ENCODE assay signal across 31 cellular contexts in genomic region chr17:4722678-4723240, GRCh38. TPM values are rescaled to one million over a fixed set of nuclear protein-coding genes. Genes with fewer than 3 reads are reported as not detected.
DNase-seq lines count a peak whose midpoint lies in the region; ATAC-seq, FAIRE-seq and TF ChIP-seq lines count a peak whose summit lies in the region.
"Had no signal": no experiment of that assay in that cellular context is flagged by ENCODE, and none has a peak within 500 bp of the region (broad histone marks: within the 10 kb centered on the region; RNA-seq: fewer than 3 reads in every experiment).

No MANE protein-coding gene starts in this region.

- H3K9me3 ChIP-seq in A549 (no peaks in the 10 kb centered on the region), OCI-LY1 (ENCODE audit: low read length) (no peaks in the 10 kb centered on the region), lower lobe of right lung (no peaks in the 10 kb centered on the region)
- H3K9me3 ChIP-seq: ovary, spleen, testis had no signal

- H3K27ac Mint-ChIP-seq in activated CD4-positive, alpha-beta memory T cell treated with anti-CD3 and anti-CD28 coated beads for 36 hours: no peak overlapping the region
- H3K27ac Mint-ChIP-seq: activated naive CD4-positive, alpha-beta T cell treated with anti-CD3 and anti-CD28 coated beads for 36 hours had no signal

- no peaks in the 10 kb centered on the region for H3K9me2 ChIP-seq in OCI-LY1 (ENCODE audit: low read depth, low read length)

- no peaks in the 10 kb centered on the region for H3K79me2 ChIP-seq in OCI-LY1 (ENCODE audit: insufficient read depth, low read length)

- H3K4me1 Mint-ChIP-seq in activated CD4-positive, alpha-beta memory T cell treated with anti-CD3 and anti-CD28 coated beads for 36 hours (ENCODE audit: low read depth): peaks cover 9% of the 10 kb centered on the region

- H3K36me3 ChIP-seq in OCI-LY1 (ENCODE audit: insufficient read depth, low read length): peaks cover 22% of the 10 kb centered on the region
- peaks cover 30% of the 10 kb centered on the region for H3K36me3 ChIP-seq in lower lobe of right lung
- H3K36me3 ChIP-seq: ovary had no signal

- POLR2A ChIA-PET in A549 (lab: Yijun Ruan, JAX): interaction anchor here (2.6 to 3.6 kb wide), 2 partner anchors 8 to 67 kb away, joined by 17 to 25 read pairs; partner anchors contain the start of gene MED11
- POLR2A ChIA-PET in activated CD4-positive, alpha-beta memory T cell treated with anti-CD3 and anti-CD28 coated beads for 36 hours (lab: Charles Lee): no interaction called here

- H3K9me3 Mint-ChIP-seq in activated CD4-positive, alpha-beta memory T cell treated with anti-CD3 and anti-CD28 coated beads for 36 hours: no peaks in the 10 kb centered on the region
- H3K9me3 Mint-ChIP-seq: activated naive CD4-positive, alpha-beta T cell treated with anti-CD3 and anti-CD28 coated beads for 36 hours; activated T-cell treated with anti-CD3 and anti-CD28 coated beads, Interleukin-2, amount 50 U/mL, for 72 hours; CD8-positive, alpha-beta memory T cell; naive thymus-derived CD8-positive, alpha-beta T cell had no signal

- intact Hi-C loops in lower lobe of right lung (cut with DNase I): no loop called here
- intact Hi-C loops in activated CD4-positive, alpha-beta memory T cell treated with anti-CD3 and anti-CD28 coated beads for 36 hours (cut with micrococcal nuclease): no loop called here

- no peak for ATAC-seq in A549
- no peak for ATAC-seq in lower lobe of right lung
- ATAC-seq: activated T-cell treated with anti-CD3 and anti-CD28 coated beads, Interleukin-2, amount 50 U/mL, for 72 hours; left ventricle myocardium superior; naive thymus-derived CD8-positive, alpha-beta T cell; T-helper 17 cell had no signal

- no peak for DNase-seq in A549 (ENCODE audit: low read depth in 1 of 2, low spot score in 1 of 2)
- DNase-seq in lower lobe of right lung: peak; percentile 17
- DNase-seq in GM12892 (ENCODE audit: insufficient read length): no peak
- DNase-seq in DMS53 (lab: John Stamatoyannopoulos, UW): no peak
- DNase-seq in activated CD4-positive, alpha-beta memory T cell treated with anti-CD3 and anti-CD28 coated beads for 36 hours: no peak
- DNase-seq: activated CD4-positive, alpha-beta T cell treated with anti-CD3 and anti-CD28 coated beads, Interleukin-2, amount 50 U/mL, for 1 hour; activated naive CD4-positive, alpha-beta T cell treated with anti-CD3 and anti-CD28 coated beads for 36 hours; activated T-cell treated with anti-CD3 and anti-CD28 coated beads, Interleukin-2, amount 50 U/mL, for 72 hours; amniotic stem cell; CD8-positive, alpha-beta memory T cell; effector memory CD4-positive, alpha-beta T cell; IMR-90; islet precursor cell; left ventricle myocardium superior; naive thymus-derived CD8-positive, alpha-beta T cell; NCI-H1417; NCI-H2029 treated with DMSO at 0.1 percent for 48 hours; NCI-H226; ovary; stimulated activated CD4-positive, alpha-beta T cell treated with anti-CD3 and anti-CD28 coated beads, Interleukin-2, amount 100 ng/mL, for 48 hours; T-helper 17 cell; testis had no signal

- H4K20me1 ChIP-seq in OCI-LY1 (ENCODE audit: insufficient read depth, low read length): no peaks in the 10 kb centered on the region

- 88% methylated on average over 16 of the region's 16 CpGs for WGBS in A549 (ENCODE audit: missing lambda C conversion rate)

- H3K27ac ChIP-seq in 22Rv1 (peak overlapping the region; percentile 84), A549 (peak overlapping the region; percentile 85 to 90), OCI-LY1 (ENCODE audit: low read depth, low read length, poor library complexity, severe bottlenecking) (peak overlapping the region; percentile 7), lower lobe of right lung (no peak overlapping the region)
- H3K27ac ChIP-seq: SK-N-MC, testis had no signal

- no peak for TF ChIP-seq RAD21 in A549 (conservative IDR thresholded peaks at IDR 0.05 in 1 of 2, IDR thresholded peaks at IDR 0.05 in 1 of 2)

- no peaks in the 10 kb centered on the region for H3K27me3 Mint-ChIP-seq in activated CD4-positive, alpha-beta memory T cell treated with anti-CD3 and anti-CD28 coated beads for 36 hours
- H3K27me3 Mint-ChIP-seq: naive thymus-derived CD8-positive, alpha-beta T cell; T-helper 17 cell had no signal

- H3F3A ChIP-seq in OCI-LY1 (ENCODE audit: insufficient read depth, low read length): no peaks in the 10 kb centered on the region

- H3K4me3 ChIP-seq in A549: no peak overlapping the region
- no peak overlapping the region for H3K4me3 ChIP-seq in OCI-LY1 (ENCODE audit: low read depth, low read length, poor library complexity, severe bottlenecking)
- no peak overlapping the region for H3K4me3 ChIP-seq in lower lobe of right lung
- H3K4me3 ChIP-seq: ovary, SK-N-MC, spleen, testis had no signal

- no peak overlapping the region for H3K9ac ChIP-seq in OCI-LY1 (ENCODE audit: low read length)

- peak; percentile 77 for FAIRE-seq in A549 (lab: Jason Lieb, UNC)
- FAIRE-seq in GM12892 (lab: Jason Lieb, UNC): no peak
- FAIRE-seq: bronchial epithelial cell, colon, GM19239 had no signal

- peaks cover 19% of the 10 kb centered on the region for H3K36me3 Mint-ChIP-seq in activated CD4-positive, alpha-beta memory T cell treated with anti-CD3 and anti-CD28 coated beads for 36 hours

- H3K4me1 ChIP-seq in A549 (peaks cover 57% of the 10 kb centered on the region), OCI-LY1 (ENCODE audit: insufficient read depth, low read length, severe bottlenecking) (peaks cover 38% of the 10 kb centered on the region), lower lobe of right lung (peaks cover 19% of the 10 kb centered on the region)
- H3K4me1 ChIP-seq: testis had no signal

- no peak for TF ChIP-seq EP300 in A549 (IDR thresholded peaks at IDR 0.05)

- no peak overlapping the region for H3K4me3 Mint-ChIP-seq in activated CD4-positive, alpha-beta memory T cell treated with anti-CD3 and anti-CD28 coated beads for 36 hours
- H3K4me3 Mint-ChIP-seq: activated naive CD4-positive, alpha-beta T cell treated with anti-CD3 and anti-CD28 coated beads for 36 hours; activated T-cell treated with anti-CD3 and anti-CD28 coated beads, Interleukin-2, amount 50 U/mL, for 72 hours; T-helper 17 cell had no signal

- TF ChIP-seq CTCF in 22Rv1 (IDR thresholded peaks at IDR 0.05) (no peak), A549 (IDR thresholded peaks at IDR 0.05) (no peak), OCI-LY1 (IDR thresholded peaks at IDR 0.05; ENCODE audit: low read length) (no peak), lower lobe of right lung (IDR thresholded peaks at IDR 0.05) (no peak)

- no peak overlapping the region for H2AFZ ChIP-seq in OCI-LY1 (ENCODE audit: low read length)

- TF ChIP-seq POLR2A in A549 (IDR thresholded peaks at IDR 0.05; ENCODE audit: low read length): no peak
- TF ChIP-seq POLR2A in GM12892 (IDR thresholded peaks at IDR 0.05; ENCODE audit: low read depth, low read length): no peak

- CTCF ChIA-PET in A549 (lab: Yijun Ruan, JAX): interaction anchor here (1.0 to 8.9 kb wide), 5 partner anchors 8 to 96 kb away, joined by 3 to 57 read pairs (median 33); partner anchors contain the start of genes ARRB2, GLTPD2, MED11 and PELP1
- CTCF ChIA-PET in activated CD4-positive, alpha-beta memory T cell treated with anti-CD3 and anti-CD28 coated beads for 36 hours (lab: Charles Lee): no interaction called here

- peak overlapping the region; percentile 87; the same call in 2 of the 3 replicates for H3K4me2 ChIP-seq in A549
- H3K4me2 ChIP-seq in OCI-LY1 (ENCODE audit: low read length): no peak overlapping the region

- H3K27me3 ChIP-seq in OCI-LY1 (ENCODE audit: insufficient read depth, low read length) (no peaks in the 10 kb centered on the region), lower lobe of right lung (ENCODE audit: low read depth) (no peaks in the 10 kb centered on the region)
- H3K27me3 ChIP-seq: ovary, spleen, testis had no signal

RNA-seq across cellular contexts. Expression of gene MED11, which starts 8.5 kb away (rescaled TPM):
- polyA plus RNA-seq in A549 (2011; rRNA removed) (57.2 and 74.0 TPM in 2 replicates), A549 (2017; fragmentation: RNase III; extraction: RNeasy Plus Mini Kit Qiagen cat#74134 plus additional on column Dnase treatment) (52.6 to 62.5 TPM (median 58.1 TPM) in 3 replicates)
- 82.5 and 94.8 TPM in 2 replicates for polyA plus RNA-seq in A549 (2012; cell fraction: cytosol; rRNA removed)
- polyA plus RNA-seq in A549 (2012; cell fraction: nucleus; rRNA removed): 50.0 and 54.4 TPM in 2 replicates
- 32.2 and 41.0 TPM in 2 replicates for polyA minus RNA-seq in A549 (2011; rRNA and poly(A)+ RNA removed)
- 22.9 TPM for total RNA-seq in lower lobe of right lung
- polyA plus RNA-seq in GM12892 (2012; ENCODE audit: missing spikeins): 27.9 TPM
- total RNA-seq in activated CD4-positive, alpha-beta memory T cell treated with anti-CD3 and anti-CD28 coated beads for 36 hours: 10 to 100 TPM; 20.4 to 21.8 TPM

RNA-seq across cellular contexts. Expression of gene ARRB2, which starts 12.3 kb away (rescaled TPM):
- polyA plus RNA-seq in A549 (2011; rRNA removed) (73.1 and 74.9 TPM in 2 replicates), A549 (2017; fragmentation: RNase III; extraction: RNeasy Plus Mini Kit Qiagen cat#74134 plus additional on column Dnase treatment) (61.0 to 68.2 TPM (median 67.8 TPM) in 3 replicates)
- polyA plus RNA-seq in A549 (2012; cell fraction: cytosol; rRNA removed): 90.8 and 96.8 TPM in 2 replicates
- 107 and 116 TPM in 2 replicates for polyA plus RNA-seq in A549 (2012; cell fraction: nucleus; rRNA removed)
- 66.9 and 67.5 TPM in 2 replicates for polyA minus RNA-seq in A549 (2011; rRNA and poly(A)+ RNA removed)
- 201 TPM for total RNA-seq in lower lobe of right lung
- polyA plus RNA-seq in GM12892 (2012; ENCODE audit: missing spikeins): 37.4 TPM
- 100 to 1,000 TPM; 210 to 226 TPM for total RNA-seq in activated CD4-positive, alpha-beta memory T cell treated with anti-CD3 and anti-CD28 coated beads for 36 hours

RNA-seq across cellular contexts. Expression of gene ZMYND15, which starts 16.9 kb away (rescaled TPM):
- 0.15 and 0.16 TPM in 2 replicates for polyA plus RNA-seq in A549 (2011; rRNA removed)
- polyA plus RNA-seq in A549 (2012; cell fraction: cytosol; rRNA removed): 0.13 and 0.22 TPM in 2 replicates
- polyA plus RNA-seq in A549 (2012; cell fraction: nucleus; rRNA removed): 0.96 and 1.1 TPM in 2 replicates
- 0.19 to 0.22 TPM (median 0.20 TPM) in 3 replicates for polyA plus RNA-seq in A549 (2017; fragmentation: RNase III; extraction: RNeasy Plus Mini Kit Qiagen cat#74134 plus additional on column Dnase treatment)
- 0.24 and 0.50 TPM in 2 replicates for polyA minus RNA-seq in A549 (2011; rRNA and poly(A)+ RNA removed)
- 13.3 TPM for total RNA-seq in lower lobe of right lung
- polyA plus RNA-seq in GM12892 (2012; ENCODE audit: missing spikeins): not detected
- under 1 TPM; 0.10 to 0.24 TPM for total RNA-seq in activated CD4-positive, alpha-beta memory T cell treated with anti-CD3 and anti-CD28 coated beads for 36 hours
- total RNA-seq: G401, H4, IMR-90 had no signal
- polyA plus RNA-seq: CD8-positive, alpha-beta memory T cell had no signal

RNA-seq across cellular contexts. Expression of gene CXCL16, which starts 17.0 kb away (rescaled TPM):
- polyA plus RNA-seq in A549 (2011; rRNA removed) (13.8 and 20.5 TPM in 2 replicates), A549 (2017; fragmentation: RNase III; extraction: RNeasy Plus Mini Kit Qiagen cat#74134 plus additional on column Dnase treatment) (9.1 to 11.2 TPM (median 10.1 TPM) in 3 replicates)
- 10.8 and 15.6 TPM in 2 replicates for polyA plus RNA-seq in A549 (2012; cell fraction: cytosol; rRNA removed)
- polyA plus RNA-seq in A549 (2012; cell fraction: nucleus; rRNA removed): 6.1 and 7.0 TPM in 2 replicates
- 11.3 and 20.5 TPM in 2 replicates for polyA minus RNA-seq in A549 (2011; rRNA and poly(A)+ RNA removed)
- 249 TPM for total RNA-seq in lower lobe of right lung
- polyA plus RNA-seq in GM12892 (2012; ENCODE audit: missing spikeins): 2.1 TPM
- total RNA-seq in activated CD4-positive, alpha-beta memory T cell treated with anti-CD3 and anti-CD28 coated beads for 36 hours: 1 to 10 TPM; 3.1 to 3.4 TPM
- total RNA-seq: G401 had no signal

RNA-seq across cellular contexts. Expression of gene PELP1, which starts 18.8 kb away (rescaled TPM):
- polyA plus RNA-seq in A549 (2011; rRNA removed) (30.2 and 35.5 TPM in 2 replicates), A549 (2017; fragmentation: RNase III; extraction: RNeasy Plus Mini Kit Qiagen cat#74134 plus additional on column Dnase treatment) (52.5 to 60.0 TPM (median 56.1 TPM) in 3 replicates)
- 46.1 and 63.3 TPM in 2 replicates for polyA plus RNA-seq in A549 (2012; cell fraction: cytosol; rRNA removed)
- polyA plus RNA-seq in A549 (2012; cell fraction: nucleus; rRNA removed): 173 and 242 TPM in 2 replicates
- polyA minus RNA-seq in A549 (2011; rRNA and poly(A)+ RNA removed): 55.6 and 68.2 TPM in 2 replicates
- 37.4 TPM for total RNA-seq in lower lobe of right lung
- polyA plus RNA-seq in GM12892 (2012; ENCODE audit: missing spikeins): 19.3 TPM
- 100 to 1,000 TPM in 1 of 2 experiments, 10 to 100 TPM in 1; 96.1 to 101 TPM for total RNA-seq in activated CD4-positive, alpha-beta memory T cell treated with anti-CD3 and anti-CD28 coated beads for 36 hours

Comparison
In these comparisons a context has a peak if more than half of its experiments do, and no peak if none do; other contexts are left out.
1. RNA of gene ZMYND15, which starts 16.9 kb away (total RNA-seq): 13.3 TPM in lower lobe of right lung (single experiment); 0.10 to 0.24 TPM in activated CD4-positive, alpha-beta memory T cell treated with anti-CD3 and anti-CD28 coated beads for 36 hours; every median in the first group is over 10 times any median in the second.